12 cellular contexts compared by ENCODE assay signal in genomic region chr6:56690519-56691200, GRCh38. TPM values are rescaled to one million over a fixed set of nuclear protein-coding genes. Genes with fewer than 3 reads are reported as not detected.
A peak's percentile ranks its signal among the peaks of the same experiment; 100 is the strongest.
DNase-seq lines count a peak whose midpoint lies in the region; ATAC-seq and TF ChIP-seq lines count a peak whose summit lies in the region.
"Had no signal": no experiment of that assay in that cellular context is flagged by ENCODE, and none has a peak within 500 bp of the region (broad histone marks: within the 10 kb centered on the region; RNA-seq: fewer than 3 reads in every experiment).

No MANE protein-coding gene starts in this region.

- intact Hi-C loops in heart left ventricle (cut with DNase I), result loop anchor here in 1 of 10 donors (5.0 kb wide), 1 partner anchor 38 kb away; no protein-coding TSS in a partner anchor
- intact Hi-C loops in Right ventricle myocardium superior (cut with DNase I), result loop anchor here (5.0 kb wide), 1 partner anchor 43 kb away; no protein-coding TSS in a partner anchor
- intact Hi-C loops in left lung (cut with DNase I), result loop anchor here in 1 of 2 donors (10.0 kb wide), 1 partner anchor 46 kb away; the partner anchor contains the start of gene DST

- peaks cover 8% of the 10 kb centered on the region for H3K36me3 Mint-ChIP-seq in neural progenitor cell
- H3K36me3 Mint-ChIP-seq: activated CD8-positive, alpha-beta memory T cell treated with anti-CD3 and anti-CD28 coated beads, Interleukin-2, amount 10 ng/mL, durations not matched to agents 7 days and 5 days had no signal

- H3F3A ChIP-seq in neural progenitor cell (ENCODE audit: low read depth), result peaks cover 13% of the 10 kb centered on the region

- H3K9me3 ChIP-seq in heart left ventricle, result no peaks in the 10 kb centered on the region
- H3K9me3 ChIP-seq in left lung, result no peaks in the 10 kb centered on the region
- no peaks in the 10 kb centered on the region for H3K9me3 ChIP-seq in tibial nerve
- H3K9me3 ChIP-seq in neural progenitor cell (ENCODE audit: low read depth), result no peaks in the 10 kb centered on the region

- TF ChIP-seq POLR2A in heart left ventricle (IDR thresholded peaks at IDR 0.05) (no peak), tibial nerve (IDR thresholded peaks at IDR 0.05) (no peak)

- TF ChIP-seq CTCF in heart left ventricle (IDR thresholded peaks at IDR 0.05) (no peak), cardiac fibroblast (IDR thresholded peaks at IDR 0.05; ENCODE audit: low read depth, low read length) (no peak), left lung (IDR thresholded peaks at IDR 0.05) (no peak), tibial nerve (IDR thresholded peaks at IDR 0.05) (no peak), neural progenitor cell (IDR thresholded peaks at IDR 0.05) (no peak)

- H3K9me3 Mint-ChIP-seq in neural progenitor cell, result no peaks in the 10 kb centered on the region

- no peak for TF ChIP-seq EP300 in tibial nerve (IDR thresholded peaks at IDR 0.05)

- H3K4me3 ChIP-seq in heart left ventricle (peak overlapping the region in 11 of 12 donors; percentile 23 to 65 (median 51)), cardiac fibroblast (replicated peaks in 1 of 2; ENCODE audit: low read depth in 2 of 2, low read length in 2 of 2) (peak overlapping the region; percentile 39 to 49), left lung (peak overlapping the region; percentile 3 to 27), tibial nerve (no peak overlapping the region), neural progenitor cell (no peak overlapping the region)
- H3K4me3 ChIP-seq: K562 had no signal

- H3K4me1 Mint-ChIP-seq in neural progenitor cell, result peaks cover 10% of the 10 kb centered on the region
- H3K4me1 Mint-ChIP-seq: activated CD8-positive, alpha-beta memory T cell treated with anti-CD3 and anti-CD28 coated beads, Interleukin-2, amount 10 ng/mL, durations not matched to agents 7 days and 5 days had no signal

- no peak for ATAC-seq in heart left ventricle
- no peak for ATAC-seq in Right ventricle myocardium superior (ENCODE audit: poor library complexity)
- ATAC-seq in left lung, result no peak
- ATAC-seq: activated CD8-positive, alpha-beta memory T cell treated with anti-CD3 and anti-CD28 coated beads, Interleukin-2, amount 10 ng/mL, durations not matched to agents 7 days and 5 days; K562 had no signal

- peaks cover 64% of the 10 kb centered on the region for H4K20me1 ChIP-seq in neural progenitor cell (ENCODE audit: low read depth)

- 34 to 39% (median 37%) methylated on average over 4 of the region's 4 CpGs for WGBS in heart left ventricle, 4 donors
- 51 to 56% methylated on average over 4 of the region's 4 CpGs for WGBS in tibial nerve, 2 donors

- no peak overlapping the region for H2AFZ ChIP-seq in neural progenitor cell (replicated peaks)

- no peak overlapping the region for H3K9ac ChIP-seq in neural progenitor cell

- H3K27ac ChIP-seq in heart left ventricle (peak overlapping the region; percentile 78 to 90 (median 86)), left lung (peak overlapping the region in 1 of 2 donors; percentile 87), tibial nerve (peak overlapping the region in 3 of 4 donors; percentile 21 to 91 (median 80)), neural progenitor cell (no peak overlapping the region)

- no peak overlapping the region for H3K4me2 ChIP-seq in neural progenitor cell

- no peaks in the 10 kb centered on the region for H3K27me3 Mint-ChIP-seq in neural progenitor cell (ENCODE audit: insufficient read depth, low read depth)

- H3K27me3 ChIP-seq in heart left ventricle (no peaks in the 10 kb centered on the region), left lung (no peaks in the 10 kb centered on the region), tibial nerve (no peaks in the 10 kb centered on the region), neural progenitor cell (no peaks in the 10 kb centered on the region)

- H3K27ac Mint-ChIP-seq in neural progenitor cell, result no peak overlapping the region
- H3K27ac Mint-ChIP-seq: activated CD8-positive, alpha-beta memory T cell treated with anti-CD3 and anti-CD28 coated beads, Interleukin-2, amount 10 ng/mL, durations not matched to agents 7 days and 5 days had no signal

- H3K4me3 Mint-ChIP-seq in neural progenitor cell, result no peak overlapping the region
- H3K4me3 Mint-ChIP-seq: activated CD8-positive, alpha-beta memory T cell treated with anti-CD3 and anti-CD28 coated beads, Interleukin-2, amount 10 ng/mL, durations not matched to agents 7 days and 5 days had no signal

- H3K36me3 ChIP-seq in heart left ventricle, result no peaks in the 10 kb centered on the region
- no peaks in the 10 kb centered on the region for H3K36me3 ChIP-seq in left lung
- no peaks in the 10 kb centered on the region for H3K36me3 ChIP-seq in tibial nerve
- H3K36me3 ChIP-seq in neural progenitor cell, result no peaks in the 10 kb centered on the region

- DNase-seq in heart left ventricle (no peak), Right ventricle myocardium superior (no peak), cardiac fibroblast (ENCODE audit: low read depth in 2 of 2) (peak; percentile 78 to 89), left lung (no peak), tibial nerve (ENCODE audit: low spot score in 2 of 2) (no peak), neural progenitor cell (ENCODE audit: low spot score) (no peak), DMS 273 (lab: John Stamatoyannopoulos, UW; ENCODE audit: unreplicated experiment) (no peak), SHP77 (lab: John Stamatoyannopoulos, UW) (no peak)
- DNase-seq: activated CD8-positive, alpha-beta memory T cell treated with anti-CD3 and anti-CD28 coated beads, Interleukin-2, amount 10 ng/mL, durations not matched to agents 7 days and 5 days; effector CD8-positive, alpha-beta T cell; occipital lobe had no signal

- H3K4me1 ChIP-seq in heart left ventricle (peaks cover 0 to 56% (median 41%) of the 10 kb centered on the region in 12 donors), left lung (no peaks in the 10 kb centered on the region), tibial nerve (peaks cover 0 to 83% (median 24%) of the 10 kb centered on the region in 4 donors), neural progenitor cell (peaks cover 6% of the 10 kb centered on the region)

- peaks cover 24% of the 10 kb centered on the region for H3K79me2 ChIP-seq in neural progenitor cell (ENCODE audit: low read depth)

RNA-seq across cellular contexts. Expression of gene DST, which starts 48.0 kb away (rescaled TPM):
- total RNA-seq in heart left ventricle (100 to 1,000 TPM; 269 to 607 (median 383) TPM), Right ventricle myocardium superior (234 TPM), left lung (100 to 1,000 TPM; 290 to 337 TPM), tibial nerve (100 to 1,000 TPM; 331 to 417 (median 368) TPM), neural progenitor cell (ENCODE audit: low replicate concordance) (225 and 259 TPM in 2 replicates)
- polyA plus RNA-seq in heart left ventricle, result 100 to 1,000 TPM; 107 to 139 TPM

Comparison
In these comparisons a context has a peak if more than half of its experiments do, and no peak if none do; other contexts are left out.
1. DNase-seq: peak in cardiac fibroblast (2 of 2); none in heart left ventricle (0 of 5), Right ventricle myocardium superior (single experiment), left lung (0 of 2), tibial nerve (0 of 2), neural progenitor cell (single experiment), DMS 273 (single experiment) and SHP77 (0 of 2).
2. H3K4me3 ChIP-seq: peak in heart left ventricle (11 of 12), cardiac fibroblast (2 of 2) and left lung (2 of 2); none in tibial nerve (0 of 4) and neural progenitor cell (single experiment).